ENCODE assay signal across 1 cellular context in the genomic region with DNA sequence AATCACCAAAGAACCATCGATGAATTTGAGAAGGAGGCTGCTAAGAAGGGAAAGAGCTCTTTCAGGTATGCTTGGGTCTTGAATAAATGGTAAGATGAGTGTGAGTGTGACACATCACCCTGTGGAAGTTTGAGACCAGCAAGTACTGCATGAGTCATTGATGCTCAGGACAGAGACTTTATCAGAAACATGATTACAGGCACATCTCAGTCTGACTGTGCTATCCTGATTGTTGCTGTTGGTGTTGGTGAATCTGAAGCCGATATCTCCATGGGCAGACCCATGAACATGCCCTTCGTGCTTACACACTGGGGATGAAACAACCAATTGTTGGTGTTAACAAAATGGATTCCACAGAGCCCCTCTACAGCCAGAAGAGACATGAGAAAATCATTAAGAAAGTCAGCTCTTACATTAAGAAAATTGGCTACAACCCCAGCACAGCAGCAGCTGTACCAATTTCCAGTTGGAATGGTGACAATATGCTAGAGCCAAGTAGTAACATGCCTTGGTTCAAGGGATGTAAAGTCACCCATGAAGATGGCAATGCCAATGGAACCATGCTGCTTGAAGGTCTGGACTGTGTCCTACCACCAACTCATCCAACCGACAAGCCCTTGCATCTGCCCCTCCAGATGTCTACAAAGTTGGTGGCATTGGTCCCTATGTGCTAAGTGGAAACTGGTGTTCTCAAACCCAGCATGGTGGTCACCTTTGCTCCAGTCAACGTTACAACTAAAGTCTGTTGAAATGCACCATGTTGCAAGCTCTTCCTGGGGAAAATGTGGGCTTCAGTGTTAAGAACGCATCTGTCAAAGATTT.
TF ChIP-seq lines count a peak whose summit lies in the region.

No MANE protein-coding gene starts in this region.

TF ChIP-seq in K562, 482 proteins besides CTCF, POLR2A, EP300 and RAD21:
- no peak for TF ChIP-seq KLF16 (IDR thresholded peaks at IDR 0.05)
- TF ChIP-seq ESRRB (CRISPR knock-in tag; IDR thresholded peaks at IDR 0.05; ENCODE audit: borderline replicate concordance): no peak
- no peak for TF ChIP-seq MCM2 (IDR thresholded peaks at IDR 0.05; ENCODE audit: low read depth)
- TF ChIP-seq CBX2 (IDR thresholded peaks at IDR 0.05; ENCODE audit: insufficient read depth, low read length, poor library complexity, severe bottlenecking): no peak
- no peak for TF ChIP-seq CHD4 (IDR thresholded peaks at IDR 0.05; ENCODE audit: insufficient read depth, insufficient replicate concordance, low read depth, low read length, poor library complexity, severe bottlenecking)
- TF ChIP-seq, protein P1, sequence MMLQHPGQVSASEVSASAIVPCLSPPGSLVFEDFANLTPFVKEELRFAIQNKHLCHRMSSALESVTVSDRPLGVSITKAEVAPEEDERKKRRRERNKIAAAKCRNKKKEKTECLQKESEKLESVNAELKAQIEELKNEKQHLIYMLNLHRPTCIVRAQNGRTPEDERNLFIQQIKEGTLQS (IDR thresholded peaks at IDR 0.05): peak; percentile 48
- TF ChIP-seq, protein P1 (CRISPR knock-in tag; conservative IDR thresholded peaks at IDR 0.05): no peak
- TF ChIP-seq NCOA2 (IDR thresholded peaks at IDR 0.05; ENCODE audit: partially characterized antibody in 2 of 2): no peak
- no peak for TF ChIP-seq BCOR (IDR thresholded peaks at IDR 0.05)
- TF ChIP-seq FOSL1 (tag; conservative IDR thresholded peaks at IDR 0.05): peak; percentile 81
- peak; percentile 25; the same call in 1 of the 2 replicates for TF ChIP-seq CBFA2T3 (IDR thresholded peaks at IDR 0.05)
- no peak for TF ChIP-seq ZNF77 (CRISPR knock-in tag; IDR thresholded peaks at IDR 0.05)
- no peak for TF ChIP-seq BMI1 (IDR thresholded peaks at IDR 0.05; ENCODE audit: low read length)
